In the genomic region with DNA sequence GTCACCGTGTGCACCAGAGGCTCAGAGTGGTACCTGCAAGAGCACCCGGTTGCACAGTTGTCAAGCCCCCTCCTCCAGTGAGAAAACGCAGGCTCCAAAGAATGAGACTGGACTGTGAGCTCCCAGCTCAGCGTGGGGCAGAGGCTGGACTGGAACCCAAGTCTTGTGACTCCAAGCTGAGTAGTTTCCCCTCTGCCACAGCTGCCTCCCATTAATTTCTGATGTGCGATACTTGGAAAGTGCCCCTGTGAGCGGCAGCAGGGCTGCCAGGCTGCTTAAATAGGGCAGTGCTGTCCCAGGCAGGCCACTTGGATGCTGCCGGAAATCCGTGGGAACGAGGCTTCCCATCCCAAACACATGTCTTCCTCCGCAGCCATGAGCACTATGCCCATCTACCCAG, we compare ENCODE assay signal across 20 cellular contexts.
DNase-seq lines count a peak whose midpoint lies in the region; ATAC-seq lines count a peak whose summit lies in the region.
"Had no signal": no experiment of that assay in that cellular context is flagged by ENCODE, and none has a peak within 500 bp of the region (broad histone marks: within the 10 kb centered on the region; RNA-seq: fewer than 3 reads in every experiment).

No MANE protein-coding gene starts in this region.

- H3K9me3 ChIP-seq in esophagus (ENCODE audit: control insufficient read depth in 2 of 2, insufficient read depth in 1 of 2, low read depth in 1 of 2, low read length in 1 of 2) (no peaks in the 10 kb centered on the region), muscle layer of colon (ENCODE audit: low read length) (no peaks in the 10 kb centered on the region)
- H3K9me3 ChIP-seq: breast epithelium, ovary had no signal

- no peak overlapping the region for H3K4me3 ChIP-seq in esophagus (ENCODE audit: low read depth in 1 of 2, low read length in 2 of 2)
- H3K4me3 ChIP-seq in muscle layer of colon (ENCODE audit: low read depth in 1 of 2, low read length in 2 of 2), result no peak overlapping the region
- H3K4me3 ChIP-seq: breast epithelium, ovary had no signal

- DNase-seq in substantia nigra (lab: John Stamatoyannopoulos, UW) (peak in 4 of 49 donors; percentile 19 to 35 (median 28)), GM19238 (ENCODE audit: insufficient read length, low spot score) (no peak), T1000 (lab: John Stamatoyannopoulos, UW) (no peak), NCI-H1092 treated with DMSO at 0.1 percent for 48 hours (lab: John Stamatoyannopoulos, UW) (no peak)
- DNase-seq: activated CD4-positive, alpha-beta T cell treated with anti-CD3 and anti-CD28 coated beads, Interleukin-2, amount 50 U/mL, for 1 hour; activated naive CD8-positive, alpha-beta T cell treated with anti-CD3 and anti-CD28 coated beads for 36 hours; activated T-cell treated with anti-CD3 and anti-CD28 coated beads, Interleukin-2, amount 50 U/mL, for 4 hours; dermis blood vessel endothelial cell; NCI-H1694 treated with DMSO at 0.1 percent for 48 hours; NCI-H446; RPMI8226; stimulated activated CD4-positive, alpha-beta T cell treated with anti-CD3 and anti-CD28 coated beads, Interleukin-12 subunit alpha, Interleukin-12 subunit beta, amount 100 ng/mL, for 4 hours; stimulated activated naive CD4-positive, alpha-beta T cell had no signal

- ATAC-seq in GM21619 (IDR thresholded peaks at IDR 0.05; ENCODE audit: unreplicated experiment) (peak; percentile 10), HG03521 (IDR thresholded peaks at IDR 0.05; ENCODE audit: unreplicated experiment) (no peak)
- ATAC-seq: activated T-cell treated with anti-CD3 and anti-CD28 coated beads, Interleukin-2, amount 50 U/mL, for 4 hours; left colon had no signal

- H3K27me3 ChIP-seq in esophagus (ENCODE audit: control insufficient read depth in 1 of 2, insufficient read depth in 2 of 2, low read length in 2 of 2), result no peaks in the 10 kb centered on the region
- H3K27me3 ChIP-seq in muscle layer of colon (ENCODE audit: control insufficient read depth in 1 of 2, insufficient read depth in 2 of 2, low read length in 2 of 2), result no peaks in the 10 kb centered on the region
- H3K27me3 ChIP-seq: breast epithelium, ovary had no signal

- H3K36me3 ChIP-seq in esophagus (ENCODE audit: control insufficient read depth in 2 of 2, insufficient read depth in 2 of 2, low read length in 1 of 2) (peaks cover 0 to 2% of the 10 kb centered on the region in 2 donors), muscle layer of colon (ENCODE audit: insufficient read depth, low read length) (no peaks in the 10 kb centered on the region)
- H3K36me3 ChIP-seq: breast epithelium, ovary had no signal

- H3K4me1 ChIP-seq in esophagus (ENCODE audit: control insufficient read depth in 2 of 2, insufficient read depth in 2 of 2, low read length in 1 of 2) (peaks cover 5 to 28% of the 10 kb centered on the region in 2 donors), muscle layer of colon (ENCODE audit: insufficient read depth, low read length) (peaks cover 53% of the 10 kb centered on the region)

- H3K9ac ChIP-seq in muscle layer of colon (ENCODE audit: low read length), result no peak overlapping the region

- H3K27ac ChIP-seq in esophagus (ENCODE audit: low read depth in 2 of 2, low read length in 1 of 2) (peak overlapping the region; percentile 19 to 62), muscle layer of colon (ENCODE audit: low read depth, low read length) (peak overlapping the region; percentile 64), substantia nigra (ENCODE audit: low read depth, low read length, poor library complexity, severe bottlenecking) (peak overlapping the region; percentile 50)

- WGBS in esophagus, 2 donors, result 84 to 88% methylated on average over 10 of the region's 10 CpGs
